ENCODE assay signal across 9 cellular contexts in the genomic region with DNA sequence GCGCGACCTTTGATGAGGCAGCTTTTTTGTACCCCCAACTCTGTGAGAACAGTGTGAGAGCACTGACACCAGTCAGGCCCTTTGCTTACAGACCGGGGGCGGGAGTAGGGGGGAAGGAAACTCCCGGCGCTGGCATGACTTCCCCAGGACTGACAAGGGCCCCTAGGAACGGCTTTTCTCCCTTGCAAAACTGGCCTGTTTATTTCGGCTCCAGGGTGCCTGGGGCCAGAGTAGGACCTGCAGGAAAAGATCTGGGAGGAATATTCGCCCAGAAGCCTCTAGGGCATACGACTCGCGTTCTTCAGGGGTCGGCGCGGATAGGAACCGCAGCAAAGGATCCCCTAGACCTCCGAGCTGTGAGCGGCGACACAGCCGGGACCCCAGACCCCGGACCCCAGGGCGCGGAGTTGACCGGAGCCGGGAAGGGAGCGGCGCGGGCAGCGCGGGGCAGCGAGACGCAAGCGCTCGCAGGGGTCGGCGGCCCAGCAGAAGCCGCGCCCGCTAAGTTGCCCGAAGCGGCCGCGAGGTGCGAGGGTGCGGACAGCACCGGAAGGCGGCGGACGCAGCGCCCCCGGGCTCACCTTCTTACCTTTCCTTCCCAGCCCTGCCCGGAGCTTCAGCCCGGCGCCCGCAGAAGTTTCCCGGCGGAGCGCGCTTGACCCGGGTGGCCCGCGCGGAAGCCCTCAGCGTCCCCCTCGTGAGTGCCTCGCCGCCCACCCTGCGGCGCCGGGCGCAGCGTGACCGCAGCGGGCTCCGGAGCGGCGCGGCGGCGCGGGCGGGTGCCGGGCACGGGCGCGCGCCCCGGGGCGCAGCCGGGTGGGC. TPM values are rescaled to one million over a fixed set of nuclear protein-coding genes. Genes with fewer than 3 reads are reported as not detected.
A peak's percentile ranks its signal among the peaks of the same experiment; 100 is the strongest.
DNase-seq lines count a peak whose midpoint lies in the region; ATAC-seq and TF ChIP-seq lines count a peak whose summit lies in the region.
"Had no signal": no experiment of that assay in that cellular context is flagged by ENCODE, and none has a peak within 500 bp of the region (broad histone marks: within the 10 kb centered on the region; RNA-seq: fewer than 3 reads in every experiment).

A gene with protein sequence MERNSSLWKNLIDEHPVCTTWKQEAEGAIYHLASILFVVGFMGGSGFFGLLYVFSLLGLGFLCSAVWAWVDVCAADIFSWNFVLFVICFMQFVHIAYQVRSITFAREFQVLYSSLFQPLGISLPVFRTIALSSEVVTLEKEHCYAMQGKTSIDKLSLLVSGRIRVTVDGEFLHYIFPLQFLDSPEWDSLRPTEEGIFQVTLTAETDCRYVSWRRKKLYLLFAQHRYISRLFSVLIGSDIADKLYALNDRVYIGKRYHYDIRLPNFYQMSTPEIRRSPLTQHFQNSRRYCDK (minus strand): TSS at position 771 of the 822 bp plus-strand sequence. CDS start 18,105 bp downstream, outside the sequence.

- H3K36me3 Mint-ChIP-seq in GM23338 (ENCODE audit: low read depth) = no peaks in the 10 kb centered on the region
- no peaks in the 10 kb centered on the region for H3K36me3 Mint-ChIP-seq in naive thymus-derived CD4-positive, alpha-beta T cell

- peaks cover 37% of the 10 kb centered on the region for H3K4me1 ChIP-seq in GM23338 (ENCODE audit: insufficient read depth)
- no peaks in the 10 kb centered on the region for H3K4me1 ChIP-seq in naive thymus-derived CD4-positive, alpha-beta T cell (ENCODE audit: control insufficient read depth in 2 of 2, insufficient read depth in 2 of 2, low read length in 2 of 2)

- H3K4me3 ChIP-seq in GM23338 = peak within 1 kb of the TSS; percentile 86
- H3K4me3 ChIP-seq in naive thymus-derived CD4-positive, alpha-beta T cell (ENCODE audit: low read length) = no peak within 1 kb of the TSS

- H3K9me3 Mint-ChIP-seq in GM23338 = no peaks in the 10 kb centered on the region; the same call in 2 of the 3 replicates
- H3K9me3 Mint-ChIP-seq in naive thymus-derived CD4-positive, alpha-beta T cell = peaks cover 0 to 5% (median 0%) of the 10 kb centered on the region in 11 donors

- CTCF ChIA-PET in naive thymus-derived CD4-positive, alpha-beta T cell (lab: Charles Lee) = no interaction called here

- POLR2A ChIA-PET in naive thymus-derived CD4-positive, alpha-beta T cell (lab: Charles Lee) = no interaction called here

- in situ Hi-C loops in SK-MEL-5 (cut with HindIII; ENCODE audit: low pct_unique_long_range_greater_than_20kb, low sequenced_read_pairs) = no loop called here

- H3K79me2 ChIP-seq in GM23338 (replicated peaks; ENCODE audit: insufficient read depth) = no peaks in the 10 kb centered on the region

- H3K27me3 Mint-ChIP-seq in GM23338 (ENCODE audit: insufficient read depth, low read depth, poor library complexity) = peaks cover 4% of the 10 kb centered on the region
- H3K27me3 Mint-ChIP-seq in naive thymus-derived CD4-positive, alpha-beta T cell = peaks cover 56 to 68% (median 62%) of the 10 kb centered on the region in 5 donors

- no peaks in the 10 kb centered on the region for H3K36me3 ChIP-seq in GM23338 (ENCODE audit: insufficient read depth)
- no peaks in the 10 kb centered on the region for H3K36me3 ChIP-seq in naive thymus-derived CD4-positive, alpha-beta T cell (ENCODE audit: control insufficient read depth in 2 of 3, insufficient read depth in 3 of 3, low read length in 3 of 3)

- no peak within 1 kb of the TSS for H3K27ac Mint-ChIP-seq in GM23338
- no peak within 1 kb of the TSS for H3K27ac Mint-ChIP-seq in naive thymus-derived CD4-positive, alpha-beta T cell

- ATAC-seq in GM23338 (peak; percentile 89), HG02852 (IDR thresholded peaks at IDR 0.05; ENCODE audit: unreplicated experiment) (no peak), HG02884 (IDR thresholded peaks at IDR 0.05; ENCODE audit: unreplicated experiment) (no peak)
- no peak for ATAC-seq in naive thymus-derived CD4-positive, alpha-beta T cell

- peak; percentile 82 for DNase-seq in D341Med (ENCODE audit: low spot score)
- DNase-seq in GM23338 (ENCODE audit: low spot score) = peak; percentile 82
- peak; percentile 53 for DNase-seq in SK-MEL-5 (ENCODE audit: low read depth, low spot score)
- peak; percentile 70 for DNase-seq in fibroblast of gingiva (ENCODE audit: low read depth)
- DNase-seq in naive thymus-derived CD4-positive, alpha-beta T cell = peak in 1 of 9 donors; percentile 23
- DNase-seq in NCI-H226 = no peak

- no peak within 1 kb of the TSS for H3K27ac ChIP-seq in GM23338 (ENCODE audit: low read depth)
- no peak within 1 kb of the TSS for H3K27ac ChIP-seq in naive thymus-derived CD4-positive, alpha-beta T cell (ENCODE audit: low read depth, low read length)

- H2AFZ ChIP-seq in GM23338 = peak within 1 kb of the TSS; percentile 98

- H3F3A ChIP-seq in GM23338 (replicated peaks; ENCODE audit: low read depth) = 0 out of 2 replicates have a peak, but pooled peaks cover 5% of the 10 kb centered on the region

- H3K9me3 ChIP-seq in naive thymus-derived CD4-positive, alpha-beta T cell (ENCODE audit: control insufficient read depth in 2 of 3, low read length in 3 of 3) = no peaks in the 10 kb centered on the region

- H3K4me2 ChIP-seq in GM23338 = peak within 1 kb of the TSS; percentile 92

- no peaks in the 10 kb centered on the region for H3K9me2 ChIP-seq in GM23338 (ENCODE audit: insufficient read depth)

- H4K20me1 ChIP-seq in GM23338 (replicated peaks; ENCODE audit: insufficient read depth) = no peaks in the 10 kb centered on the region

- peaks cover 34% of the 10 kb centered on the region for H3K4me1 Mint-ChIP-seq in GM23338
- peaks cover 0 to 15% (median 8%) of the 10 kb centered on the region in 7 donors for H3K4me1 Mint-ChIP-seq in naive thymus-derived CD4-positive, alpha-beta T cell

- peak within 1 kb of the TSS; percentile 76 for H3K4me3 Mint-ChIP-seq in GM23338
- peak within 1 kb of the TSS in 6 of 10 donors; percentile 17 to 69 (median 48) for H3K4me3 Mint-ChIP-seq in naive thymus-derived CD4-positive, alpha-beta T cell

- no peak for TF ChIP-seq CTCF in GM23338 (conservative IDR thresholded peaks at IDR 0.05; ENCODE audit: low read depth in 2 of 2)

- H3K27me3 ChIP-seq in GM23338 (ENCODE audit: insufficient read depth) = peaks cover 38% of the 10 kb centered on the region
- H3K27me3 ChIP-seq in naive thymus-derived CD4-positive, alpha-beta T cell (ENCODE audit: control insufficient read depth in 2 of 2, insufficient read depth in 2 of 2, low read length in 2 of 2) = peaks cover 0 to 7% of the 10 kb centered on the region in 2 donors

- intact Hi-C loops in naive thymus-derived CD4-positive, alpha-beta T cell (cut with micrococcal nuclease) = loop anchor here in 1 of 2 donors (5.0 kb wide), 1 partner anchor 223 kb away; a partner anchor contains a TSS

TF ChIP-seq in GM23338, 12 proteins besides CTCF, POLR2A, EP300 and RAD21 (continues in another document):
- TF ChIP-seq ZNF331 (CRISPR knock-in tag; IDR thresholded peaks at IDR 0.05; ENCODE audit: low read depth) (no peak), STAT1 (IDR thresholded peaks at IDR 0.05; ENCODE audit: unreplicated experiment) (no peak), EZH2 (IDR thresholded peaks at IDR 0.05; ENCODE audit: low read depth, unreplicated experiment) (no peak), POLR2AphosphoS5 (IDR thresholded peaks at IDR 0.05; ENCODE audit: low read depth) (no peak)
- TF ChIP-seq, protein P1, sequence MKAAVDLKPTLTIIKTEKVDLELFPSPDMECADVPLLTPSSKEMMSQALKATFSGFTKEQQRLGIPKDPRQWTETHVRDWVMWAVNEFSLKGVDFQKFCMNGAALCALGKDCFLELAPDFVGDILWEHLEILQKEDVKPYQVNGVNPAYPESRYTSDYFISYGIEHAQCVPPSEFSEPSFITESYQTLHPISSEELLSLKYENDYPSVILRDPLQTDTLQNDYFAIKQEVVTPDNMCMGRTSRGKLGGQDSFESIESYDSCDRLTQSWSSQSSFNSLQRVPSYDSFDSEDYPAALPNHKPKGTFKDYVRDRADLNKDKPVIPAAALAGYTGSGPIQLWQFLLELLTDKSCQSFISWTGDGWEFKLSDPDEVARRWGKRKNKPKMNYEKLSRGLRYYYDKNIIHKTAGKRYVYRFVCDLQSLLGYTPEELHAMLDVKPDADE (IDR thresholded peaks at IDR 0.05) = no peak
- TF ChIP-seq, protein P2, sequence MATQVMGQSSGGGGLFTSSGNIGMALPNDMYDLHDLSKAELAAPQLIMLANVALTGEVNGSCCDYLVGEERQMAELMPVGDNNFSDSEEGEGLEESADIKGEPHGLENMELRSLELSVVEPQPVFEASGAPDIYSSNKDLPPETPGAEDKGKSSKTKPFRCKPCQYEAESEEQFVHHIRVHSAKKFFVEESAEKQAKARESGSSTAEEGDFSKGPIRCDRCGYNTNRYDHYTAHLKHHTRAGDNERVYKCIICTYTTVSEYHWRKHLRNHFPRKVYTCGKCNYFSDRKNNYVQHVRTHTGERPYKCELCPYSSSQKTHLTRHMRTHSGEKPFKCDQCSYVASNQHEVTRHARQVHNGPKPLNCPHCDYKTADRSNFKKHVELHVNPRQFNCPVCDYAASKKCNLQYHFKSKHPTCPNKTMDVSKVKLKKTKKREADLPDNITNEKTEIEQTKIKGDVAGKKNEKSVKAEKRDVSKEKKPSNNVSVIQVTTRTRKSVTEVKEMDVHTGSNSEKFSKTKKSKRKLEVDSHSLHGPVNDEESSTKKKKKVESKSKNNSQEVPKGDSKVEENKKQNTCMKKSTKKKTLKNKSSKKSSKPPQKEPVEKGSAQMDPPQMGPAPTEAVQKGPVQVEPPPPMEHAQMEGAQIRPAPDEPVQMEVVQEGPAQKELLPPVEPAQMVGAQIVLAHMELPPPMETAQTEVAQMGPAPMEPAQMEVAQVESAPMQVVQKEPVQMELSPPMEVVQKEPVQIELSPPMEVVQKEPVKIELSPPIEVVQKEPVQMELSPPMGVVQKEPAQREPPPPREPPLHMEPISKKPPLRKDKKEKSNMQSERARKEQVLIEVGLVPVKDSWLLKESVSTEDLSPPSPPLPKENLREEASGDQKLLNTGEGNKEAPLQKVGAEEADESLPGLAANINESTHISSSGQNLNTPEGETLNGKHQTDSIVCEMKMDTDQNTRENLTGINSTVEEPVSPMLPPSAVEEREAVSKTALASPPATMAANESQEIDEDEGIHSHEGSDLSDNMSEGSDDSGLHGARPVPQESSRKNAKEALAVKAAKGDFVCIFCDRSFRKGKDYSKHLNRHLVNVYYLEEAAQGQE (IDR thresholded peaks at IDR 0.05; ENCODE audit: unreplicated experiment) = no peak

RNA-seq across cellular contexts. Expression of the gene that starts here (rescaled TPM):
- 5.1 TPM in 2 replicates for total RNA-seq in GM23338 (2014; rRNA removed; shearing (Covaris generic))
- 5.7 and 6.9 TPM in 2 replicates for polyA plus RNA-seq in GM23338 (2016; fragmentation: Nextera tagmentation; extraction: Ambion mirVana)
- total RNA-seq in SK-MEL-5 (2014; rRNA removed; shearing (Covaris generic)) = 67.5 and 69.1 TPM in 2 replicates
- 47.4 and 49.4 TPM in 2 replicates for polyA plus RNA-seq in SK-MEL-5 (2015; cell fraction: cytosol; rRNA removed)
- polyA plus RNA-seq in SK-MEL-5 (2015; cell fraction: nucleus; rRNA removed) = 27.3 and 38.3 TPM in 2 replicates
- total RNA-seq in naive thymus-derived CD4-positive, alpha-beta T cell = not detected
- not detected for polyA plus RNA-seq in naive thymus-derived CD4-positive, alpha-beta T cell
- total RNA-seq: T-helper 2 cell treated with Interferon-gamma antibody and Interleukin-4, amounts not matched to agents 100 ng/mL and 5 ng/mL, for 36 hours had no signal

Comparison
In these comparisons a context has a peak if more than half of its experiments do, and no peak if none do; other contexts are left out.
1. RNA of the gene that starts here (total RNA-seq): 67.5 to 69.1 TPM in SK-MEL-5; 5.1 TPM in GM23338 and not detected in naive thymus-derived CD4-positive, alpha-beta T cell; every median in the first group is over 10 times any median in the second.